1 cellular context compared by ENCODE assay signal in genomic region chr15:43800286-43801136, GRCh38.
TF ChIP-seq lines count a peak whose summit lies in the region.

HYPK (plus strand) TSS chr15:43800599; CDS start chr15:43800623, 24 bp downstream.

TF ChIP-seq in HepG2, 621 proteins besides CTCF, POLR2A, EP300 and RAD21 (continued from another document):
- TF ChIP-seq NONO (IDR thresholded peaks at IDR 0.05) = no peak
- TF ChIP-seq NONO (CRISPR knock-in tag; conservative IDR thresholded peaks at IDR 0.05) = peak; percentile 81
- TF ChIP-seq HNF1B (CRISPR knock-in tag; IDR thresholded peaks at IDR 0.05) = peak; percentile 75
- TF ChIP-seq NCOR1 (IDR thresholded peaks at IDR 0.05; ENCODE audit: borderline replicate concordance, low read length) = no peak
- no peak for TF ChIP-seq ZBTB14 (CRISPR knock-in tag; IDR thresholded peaks at IDR 0.05)
- peak; percentile 67 for TF ChIP-seq RBM39 (IDR thresholded peaks at IDR 0.05; ENCODE audit: low read depth, low read length, poor library complexity, severe bottlenecking)
- TF ChIP-seq YY1 (IDR thresholded peaks at IDR 0.05; ENCODE audit: insufficient read depth, insufficient replicate concordance, low read depth, low read length) = peak; percentile 92
